Comparison of ENCODE assay signal across 1 cellular context in the genomic region with DNA sequence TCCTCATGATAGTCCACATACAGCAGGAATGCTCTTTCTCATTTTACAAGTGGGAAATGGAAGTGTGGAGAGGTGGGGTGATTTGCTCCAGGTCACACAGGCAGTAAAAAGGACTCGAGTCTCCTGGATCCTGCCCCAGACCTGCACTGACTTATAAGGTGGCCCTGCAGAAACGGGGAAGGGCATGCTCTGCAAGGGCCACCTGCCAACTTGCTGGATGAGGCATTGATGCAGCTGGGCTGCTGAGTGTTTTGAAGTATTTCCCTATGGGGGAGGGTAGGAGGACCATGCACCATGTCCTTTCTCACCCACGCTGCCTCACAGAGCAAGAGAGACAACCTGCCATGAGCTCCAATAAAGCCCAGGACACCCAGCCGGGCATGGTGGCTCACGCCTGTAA.
TF ChIP-seq lines count a peak whose summit lies in the region.

No MANE protein-coding gene starts in this region.

TF ChIP-seq in H1, 55 proteins besides CTCF, POLR2A, EP300 and RAD21:
- TF ChIP-seq SIX5 (IDR thresholded peaks at IDR 0.05; ENCODE audit: low read depth, low read length), result no peak
- TF ChIP-seq CBX5 (IDR thresholded peaks at IDR 0.05; ENCODE audit: low read depth, low read length), result no peak
- TF ChIP-seq SUZ12 (IDR thresholded peaks at IDR 0.05; ENCODE audit: low read length), result no peak
- no peak for TF ChIP-seq CEBPB (IDR thresholded peaks at IDR 0.05; ENCODE audit: low read depth, low read length)
- no peak for TF ChIP-seq ATF3 (IDR thresholded peaks at IDR 0.05; ENCODE audit: insufficient read depth, low read depth, low read length)
- TF ChIP-seq RFX5 (IDR thresholded peaks at IDR 0.05; ENCODE audit: borderline replicate concordance, low read depth, low read length), result no peak
- no peak for TF ChIP-seq PHF8 (conservative IDR thresholded peaks at IDR 0.05; ENCODE audit: low read depth, low read length)
- TF ChIP-seq CTBP2 (IDR thresholded peaks at IDR 0.05; ENCODE audit: borderline replicate concordance, insufficient read depth, insufficient read length, low read length), result no peak
- TF ChIP-seq ZNF274 (IDR thresholded peaks at IDR 0.05; ENCODE audit: borderline replicate concordance, extremely low read depth, low read length), result no peak
- no peak for TF ChIP-seq GTF2F1 (IDR thresholded peaks at IDR 0.05; ENCODE audit: borderline replicate concordance, low read depth, low read length)
- TF ChIP-seq CHD1 (IDR thresholded peaks at IDR 0.05; ENCODE audit: low read depth, low read length), result no peak
- TF ChIP-seq KDM1A (IDR thresholded peaks at IDR 0.05; ENCODE audit: borderline replicate concordance, low read length), result no peak
- no peak for TF ChIP-seq ASH2L (IDR thresholded peaks at IDR 0.05; ENCODE audit: low read length)
- TF ChIP-seq CHD2 (IDR thresholded peaks at IDR 0.05; ENCODE audit: low read length), result no peak
- TF ChIP-seq JUND (IDR thresholded peaks at IDR 0.05; ENCODE audit: low read length), result no peak
- no peak for TF ChIP-seq SIRT6 (IDR thresholded peaks at IDR 0.05; ENCODE audit: low read length)
- TF ChIP-seq JUN (IDR thresholded peaks at IDR 0.05; ENCODE audit: low read depth, low read length), result no peak
- TF ChIP-seq POLR2AphosphoS5 (IDR thresholded peaks at IDR 0.05; ENCODE audit: low read depth, low read length), result no peak
- TF ChIP-seq, protein P1, sequence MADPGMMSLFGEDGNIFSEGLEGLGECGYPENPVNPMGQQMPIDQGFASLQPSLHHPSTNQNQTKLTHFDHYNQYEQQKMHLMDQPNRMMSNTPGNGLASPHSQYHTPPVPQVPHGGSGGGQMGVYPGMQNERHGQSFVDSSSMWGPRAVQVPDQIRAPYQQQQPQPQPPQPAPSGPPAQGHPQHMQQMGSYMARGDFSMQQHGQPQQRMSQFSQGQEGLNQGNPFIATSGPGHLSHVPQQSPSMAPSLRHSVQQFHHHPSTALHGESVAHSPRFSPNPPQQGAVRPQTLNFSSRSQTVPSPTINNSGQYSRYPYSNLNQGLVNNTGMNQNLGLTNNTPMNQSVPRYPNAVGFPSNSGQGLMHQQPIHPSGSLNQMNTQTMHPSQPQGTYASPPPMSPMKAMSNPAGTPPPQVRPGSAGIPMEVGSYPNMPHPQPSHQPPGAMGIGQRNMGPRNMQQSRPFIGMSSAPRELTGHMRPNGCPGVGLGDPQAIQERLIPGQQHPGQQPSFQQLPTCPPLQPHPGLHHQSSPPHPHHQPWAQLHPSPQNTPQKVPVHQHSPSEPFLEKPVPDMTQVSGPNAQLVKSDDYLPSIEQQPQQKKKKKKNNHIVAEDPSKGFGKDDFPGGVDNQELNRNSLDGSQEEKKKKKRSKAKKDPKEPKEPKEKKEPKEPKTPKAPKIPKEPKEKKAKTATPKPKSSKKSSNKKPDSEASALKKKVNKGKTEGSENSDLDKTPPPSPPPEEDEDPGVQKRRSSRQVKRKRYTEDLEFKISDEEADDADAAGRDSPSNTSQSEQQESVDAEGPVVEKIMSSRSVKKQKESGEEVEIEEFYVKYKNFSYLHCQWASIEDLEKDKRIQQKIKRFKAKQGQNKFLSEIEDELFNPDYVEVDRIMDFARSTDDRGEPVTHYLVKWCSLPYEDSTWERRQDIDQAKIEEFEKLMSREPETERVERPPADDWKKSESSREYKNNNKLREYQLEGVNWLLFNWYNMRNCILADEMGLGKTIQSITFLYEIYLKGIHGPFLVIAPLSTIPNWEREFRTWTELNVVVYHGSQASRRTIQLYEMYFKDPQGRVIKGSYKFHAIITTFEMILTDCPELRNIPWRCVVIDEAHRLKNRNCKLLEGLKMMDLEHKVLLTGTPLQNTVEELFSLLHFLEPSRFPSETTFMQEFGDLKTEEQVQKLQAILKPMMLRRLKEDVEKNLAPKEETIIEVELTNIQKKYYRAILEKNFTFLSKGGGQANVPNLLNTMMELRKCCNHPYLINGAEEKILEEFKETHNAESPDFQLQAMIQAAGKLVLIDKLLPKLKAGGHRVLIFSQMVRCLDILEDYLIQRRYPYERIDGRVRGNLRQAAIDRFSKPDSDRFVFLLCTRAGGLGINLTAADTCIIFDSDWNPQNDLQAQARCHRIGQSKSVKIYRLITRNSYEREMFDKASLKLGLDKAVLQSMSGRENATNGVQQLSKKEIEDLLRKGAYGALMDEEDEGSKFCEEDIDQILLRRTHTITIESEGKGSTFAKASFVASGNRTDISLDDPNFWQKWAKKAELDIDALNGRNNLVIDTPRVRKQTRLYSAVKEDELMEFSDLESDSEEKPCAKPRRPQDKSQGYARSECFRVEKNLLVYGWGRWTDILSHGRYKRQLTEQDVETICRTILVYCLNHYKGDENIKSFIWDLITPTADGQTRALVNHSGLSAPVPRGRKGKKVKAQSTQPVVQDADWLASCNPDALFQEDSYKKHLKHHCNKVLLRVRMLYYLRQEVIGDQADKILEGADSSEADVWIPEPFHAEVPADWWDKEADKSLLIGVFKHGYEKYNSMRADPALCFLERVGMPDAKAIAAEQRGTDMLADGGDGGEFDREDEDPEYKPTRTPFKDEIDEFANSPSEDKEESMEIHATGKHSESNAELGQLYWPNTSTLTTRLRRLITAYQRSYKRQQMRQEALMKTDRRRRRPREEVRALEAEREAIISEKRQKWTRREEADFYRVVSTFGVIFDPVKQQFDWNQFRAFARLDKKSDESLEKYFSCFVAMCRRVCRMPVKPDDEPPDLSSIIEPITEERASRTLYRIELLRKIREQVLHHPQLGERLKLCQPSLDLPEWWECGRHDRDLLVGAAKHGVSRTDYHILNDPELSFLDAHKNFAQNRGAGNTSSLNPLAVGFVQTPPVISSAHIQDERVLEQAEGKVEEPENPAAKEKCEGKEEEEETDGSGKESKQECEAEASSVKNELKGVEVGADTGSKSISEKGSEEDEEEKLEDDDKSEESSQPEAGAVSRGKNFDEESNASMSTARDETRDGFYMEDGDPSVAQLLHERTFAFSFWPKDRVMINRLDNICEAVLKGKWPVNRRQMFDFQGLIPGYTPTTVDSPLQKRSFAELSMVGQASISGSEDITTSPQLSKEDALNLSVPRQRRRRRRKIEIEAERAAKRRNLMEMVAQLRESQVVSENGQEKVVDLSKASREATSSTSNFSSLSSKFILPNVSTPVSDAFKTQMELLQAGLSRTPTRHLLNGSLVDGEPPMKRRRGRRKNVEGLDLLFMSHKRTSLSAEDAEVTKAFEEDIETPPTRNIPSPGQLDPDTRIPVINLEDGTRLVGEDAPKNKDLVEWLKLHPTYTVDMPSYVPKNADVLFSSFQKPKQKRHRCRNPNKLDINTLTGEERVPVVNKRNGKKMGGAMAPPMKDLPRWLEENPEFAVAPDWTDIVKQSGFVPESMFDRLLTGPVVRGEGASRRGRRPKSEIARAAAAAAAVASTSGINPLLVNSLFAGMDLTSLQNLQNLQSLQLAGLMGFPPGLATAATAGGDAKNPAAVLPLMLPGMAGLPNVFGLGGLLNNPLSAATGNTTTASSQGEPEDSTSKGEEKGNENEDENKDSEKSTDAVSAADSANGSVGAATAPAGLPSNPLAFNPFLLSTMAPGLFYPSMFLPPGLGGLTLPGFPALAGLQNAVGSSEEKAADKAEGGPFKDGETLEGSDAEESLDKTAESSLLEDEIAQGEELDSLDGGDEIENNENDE (IDR thresholded peaks at IDR 0.05; ENCODE audit: insufficient replicate concordance, low read length), result no peak
TF ChIP-seq in H1: peak in this region for 0.
